Comparison of ENCODE assay signal across 32 cellular contexts in the genomic region with DNA sequence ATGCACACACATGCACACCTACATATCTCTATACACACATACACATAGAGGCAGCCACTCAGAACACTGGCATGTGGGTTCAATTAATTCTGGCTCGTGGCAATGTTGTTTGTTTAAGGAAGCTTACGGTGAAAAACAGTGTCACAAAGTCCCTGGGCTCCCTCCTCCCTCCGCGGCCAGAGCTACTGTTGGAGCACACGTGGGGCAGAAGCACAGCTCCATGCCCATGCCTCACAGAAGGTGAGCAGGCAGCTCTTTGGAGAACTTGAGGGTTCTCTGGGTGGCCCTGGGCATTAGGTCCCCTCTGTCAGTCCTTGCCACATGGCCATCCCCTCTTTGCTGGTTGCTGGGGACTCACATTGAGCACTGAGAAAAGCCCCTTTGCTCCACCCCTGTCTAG.
"Had no signal": no experiment of that assay in that cellular context is flagged by ENCODE, and none has a peak within 500 bp of the region (broad histone marks: within the 10 kb centered on the region; RNA-seq: fewer than 3 reads in every experiment).

No MANE protein-coding gene starts in this region.

- ATAC-seq: activated naive CD4-positive, alpha-beta T cell treated with anti-CD3 and anti-CD28 coated beads, Interleukin-2, amount 50 U/mL, for 72 hours; activated naive CD8-positive, alpha-beta T cell treated with anti-CD3 and anti-CD28 coated beads, Interleukin-2, amount 50 U/mL, for 24 hours; body of pancreas; K562; Panc1; Right ventricle myocardium inferior; T-helper 17 cell had no signal

- H3K27me3 ChIP-seq: ascending aorta, body of pancreas had no signal

- H3K9me3 ChIP-seq: ascending aorta, body of pancreas had no signal

- H3K4me1 ChIP-seq: ascending aorta, body of pancreas had no signal

- H3K27ac ChIP-seq: ascending aorta, body of pancreas, SK-N-MC had no signal

- H3K9me3 Mint-ChIP-seq: activated B cell treated with CpG ODN at 0.5 μM for 24 hours; activated naive CD8-positive, alpha-beta T cell treated with anti-CD3 and anti-CD28 coated beads, Interleukin-2, amount 50 U/mL, for 24 hours had no signal

- DNase-seq: activated B cell treated with CpG ODN at 0.5 μM for 24 hours; activated CD4-positive, alpha-beta T cell treated with anti-CD3 and anti-CD28 coated beads for 1 hour; activated CD4-positive, alpha-beta T cell treated with anti-CD3 and anti-CD28 coated beads, Interleukin-2, amount 10 ng/mL, durations not matched to agents 24 days and 14 days; activated CD4-positive, alpha-beta T cell treated with anti-CD3 and anti-CD28 coated beads, Interleukin-2, amount 50 U/mL, for 48 hours; activated CD8-positive, alpha-beta memory T cell treated with anti-CD3 and anti-CD28 coated beads, Interleukin-2, amount 50 U/mL, for 48 hours; activated effector memory CD4-positive, alpha-beta T cell treated with anti-CD3 and anti-CD28 coated beads, Interleukin-2, amount 50 U/mL, for 16 hours; activated naive CD4-positive, alpha-beta T cell treated with Interleukin-2 at 50 U/mL for 16 hours; activated naive CD8-positive, alpha-beta T cell treated with anti-CD3 and anti-CD28 coated beads, Interleukin-2, amount 50 U/mL, for 24 hours; activated T-cell treated with anti-CD3 and anti-CD28 coated beads, Interleukin-2, amount 50 U/mL, for 1 hour; amniotic stem cell; body of pancreas; central memory CD4-positive, alpha-beta T cell; Kasumi-1; NCI-H1105 treated with DMSO at 0.1 percent for 48 hours; NCI-H1930; NCI-H2107; NCI-H2171 treated with DMSO at 0.1 percent for 48 hours; NCI-H345; NCI-H510A; NCI-H526 treated with DMSO at 0.1 percent for 48 hours; NK-92 treated with Interleukin-12 subunit alpha and Interleukin-12 subunit beta, amount 100 ng/mL, for 24 hours; OCI-M1; RPMI8226; SW 1271; T-helper 17 cell; T-helper 9 cell had no signal

- H3K36me3 ChIP-seq: ascending aorta had no signal

- H3K4me3 Mint-ChIP-seq: activated B cell treated with CpG ODN at 0.5 μM for 24 hours; activated CD4-positive, alpha-beta T cell treated with anti-CD3 and anti-CD28 coated beads, Interleukin-2, amount 10 ng/mL, durations not matched to agents 24 days and 14 days; activated naive CD8-positive, alpha-beta T cell treated with anti-CD3 and anti-CD28 coated beads, Interleukin-2, amount 50 U/mL, for 24 hours; T-helper 17 cell had no signal

- H3K27me3 Mint-ChIP-seq: activated B cell treated with CpG ODN at 0.5 μM for 24 hours; activated CD4-positive, alpha-beta T cell treated with anti-CD3 and anti-CD28 coated beads, Interleukin-2, amount 10 ng/mL, durations not matched to agents 24 days and 14 days; activated naive CD8-positive, alpha-beta T cell treated with anti-CD3 and anti-CD28 coated beads, Interleukin-2, amount 50 U/mL, for 24 hours; T-helper 17 cell had no signal

- H3K27ac Mint-ChIP-seq: activated B cell treated with CpG ODN at 0.5 μM for 24 hours; activated naive CD4-positive, alpha-beta T cell treated with anti-CD3 and anti-CD28 coated beads, Interleukin-2, amount 50 U/mL, for 72 hours; activated naive CD8-positive, alpha-beta T cell treated with anti-CD3 and anti-CD28 coated beads, Interleukin-2, amount 50 U/mL, for 24 hours; T-helper 17 cell had no signal

- H3K4me3 ChIP-seq: ascending aorta, body of pancreas, K562, SK-N-MC had no signal
